Comparison of ENCODE assay signal across 1 cellular context in the genomic region with DNA sequence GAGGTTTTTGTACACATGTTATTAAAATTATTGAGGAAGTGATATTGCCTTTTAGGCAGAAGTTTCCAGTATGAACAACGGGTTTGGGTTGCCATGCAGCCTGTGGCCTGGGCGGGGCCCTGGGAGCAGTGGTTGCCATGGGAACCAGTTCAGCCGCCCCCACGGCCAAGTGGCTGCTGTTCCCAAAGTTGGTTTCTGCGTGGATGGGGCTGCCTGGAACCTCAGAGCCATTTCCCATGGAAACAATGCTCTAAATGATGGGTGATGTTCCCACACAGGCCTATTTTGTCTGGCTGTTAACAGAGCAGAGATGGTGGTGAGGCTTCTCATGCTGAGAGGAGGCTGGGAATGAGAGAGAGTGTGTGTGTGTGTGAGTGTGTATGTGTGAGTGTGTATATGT.
TF ChIP-seq lines count a peak whose summit lies in the region.

No MANE protein-coding gene starts in this region.

TF ChIP-seq in HepG2, 621 proteins besides CTCF, POLR2A, EP300 and RAD21:
- TF ChIP-seq NCOR1 (IDR thresholded peaks at IDR 0.05; ENCODE audit: borderline replicate concordance, low read length) (no peak), ZSCAN12 (CRISPR knock-in tag; IDR thresholded peaks at IDR 0.05) (no peak), SOX5 (CRISPR knock-in tag; IDR thresholded peaks at IDR 0.05; ENCODE audit: borderline replicate concordance) (no peak), STAG1 (CRISPR knock-in tag; IDR thresholded peaks at IDR 0.05) (no peak), ZNF775 (CRISPR knock-in tag; IDR thresholded peaks at IDR 0.05; ENCODE audit: borderline replicate concordance) (no peak)
